Comparison of ENCODE assay signal across 8 cellular contexts in genomic region chr1:6157528-6158174, GRCh38. TPM values are rescaled to one million over a fixed set of nuclear protein-coding genes. Genes with fewer than 3 reads are reported as not detected.
DNase-seq lines count a peak whose midpoint lies in the region; ATAC-seq and TF ChIP-seq lines count a peak whose summit lies in the region.

No MANE protein-coding gene starts in this region.

- H3K9me3 ChIP-seq in parathyroid adenoma (ENCODE audit: control insufficient read depth, low read length) (no peaks in the 10 kb centered on the region), left ventricle myocardium inferior (replicated peaks) (no peaks in the 10 kb centered on the region), lower lobe of right lung (no peaks in the 10 kb centered on the region)

- no peak for ATAC-seq in lower lobe of right lung

- H3K4me3 ChIP-seq in parathyroid adenoma (ENCODE audit: low read depth, low read length) (no peak overlapping the region), left ventricle myocardium inferior (no peak overlapping the region), lower lobe of right lung (no peak overlapping the region)

- H2AFZ ChIP-seq in parathyroid adenoma, result peak overlapping the region; percentile 25

- intact Hi-C loops in left ventricle myocardium inferior (cut with micrococcal nuclease) (no loop called here), lower lobe of right lung (cut with DNase I) (no loop called here)

- no peak overlapping the region for H3K9ac ChIP-seq in parathyroid adenoma

- no peaks in the 10 kb centered on the region for H3K79me2 ChIP-seq in parathyroid adenoma

- no peak for TF ChIP-seq CTCF in parathyroid adenoma (IDR thresholded peaks at IDR 0.05)
- TF ChIP-seq CTCF in left ventricle myocardium inferior (IDR thresholded peaks at IDR 0.05; ENCODE audit: borderline replicate concordance), result no peak
- no peak for TF ChIP-seq CTCF in lower lobe of right lung (IDR thresholded peaks at IDR 0.05)

- H3K27me3 ChIP-seq in parathyroid adenoma (ENCODE audit: control insufficient read depth, insufficient read depth, low read length) (no peaks in the 10 kb centered on the region), left ventricle myocardium inferior (ENCODE audit: low read depth) (peaks cover 66% of the 10 kb centered on the region), lower lobe of right lung (ENCODE audit: low read depth) (peaks cover 7% of the 10 kb centered on the region)

- H3K4me2 ChIP-seq in parathyroid adenoma (ENCODE audit: low read length), result no peak overlapping the region

- peak; percentile 74 for DNase-seq in ELR (ENCODE audit: low read depth)
- DNase-seq in NCI-H1417 treated with DMSO at 0.1 percent for 48 hours (lab: John Stamatoyannopoulos, UW), result peak; percentile 33
- DNase-seq in left ventricle myocardium inferior, result no peak
- DNase-seq in effector CD4-positive, alpha-beta T cell, result no peak
- no peak for DNase-seq in NCI-H1930 (lab: John Stamatoyannopoulos, UW)
- no peak for DNase-seq in lower lobe of right lung

- peaks cover 15% of the 10 kb centered on the region for H3K4me1 ChIP-seq in parathyroid adenoma
- H3K4me1 ChIP-seq in left ventricle myocardium inferior, result no peaks in the 10 kb centered on the region
- H3K4me1 ChIP-seq in lower lobe of right lung, result no peaks in the 10 kb centered on the region

- no peaks in the 10 kb centered on the region for H3K36me3 ChIP-seq in parathyroid adenoma (ENCODE audit: control insufficient read depth, insufficient read depth, low read length)
- H3K36me3 ChIP-seq in left ventricle myocardium inferior, result no peaks in the 10 kb centered on the region
- H3K36me3 ChIP-seq in lower lobe of right lung, result no peaks in the 10 kb centered on the region

- H3K27ac ChIP-seq in angular gyrus (ENCODE audit: low read depth, low read length) (peak overlapping the region; percentile 5), parathyroid adenoma (peak overlapping the region; percentile 67), left ventricle myocardium inferior (replicated peaks) (no peak overlapping the region), lower lobe of right lung (no peak overlapping the region)

RNA-seq across cellular contexts. Expression of gene CHD5, which starts 22.5 kb away (rescaled TPM):
- total RNA-seq in left ventricle myocardium inferior (0.19 TPM), lower lobe of right lung (0.56 TPM)

RNA-seq across cellular contexts. Expression of gene RPL22, which starts 41.7 kb away (rescaled TPM):
- total RNA-seq in left ventricle myocardium inferior (250 TPM), lower lobe of right lung (317 TPM)

RNA-seq across cellular contexts. Expression of gene RNF207, which starts 48.3 kb away (rescaled TPM):
- 83.3 TPM for total RNA-seq in left ventricle myocardium inferior
- total RNA-seq in lower lobe of right lung, result 14.0 TPM

Comparison
In these comparisons a context has a peak if more than half of its experiments do, and no peak if none do; other contexts are left out.
1. DNase-seq: peak in ELR (single experiment) and NCI-H1417 treated with DMSO at 0.1 percent for 48 hours (single experiment); none in left ventricle myocardium inferior (single experiment), effector CD4-positive, alpha-beta T cell (single experiment), NCI-H1930 (0 of 2) and lower lobe of right lung (single experiment).
2. H3K27ac ChIP-seq: peak in angular gyrus (single experiment) and parathyroid adenoma (single experiment); none in left ventricle myocardium inferior (single experiment) and lower lobe of right lung (single experiment).